Comparison of ENCODE assay signal across 11 cellular contexts in genomic region chr9:114370985-114371335, GRCh38. TPM values are rescaled to one million over a fixed set of nuclear protein-coding genes. Genes with fewer than 3 reads are reported as not detected.
DNase-seq lines count a peak whose midpoint lies in the region; ATAC-seq and TF ChIP-seq lines count a peak whose summit lies in the region.
"Had no signal": no experiment of that assay in that cellular context is flagged by ENCODE, and none has a peak within 500 bp of the region (broad histone marks: within the 10 kb centered on the region; RNA-seq: fewer than 3 reads in every experiment).

No MANE protein-coding gene starts in this region.

- H3K27me3 ChIP-seq in HUES6 (ENCODE audit: control insufficient read depth, insufficient read depth, low read length) (no peaks in the 10 kb centered on the region), WERI-Rb-1 (ENCODE audit: insufficient read depth, low read depth, severe bottlenecking) (no peaks in the 10 kb centered on the region), mammary epithelial cell (ENCODE audit: insufficient read depth, low read length) (no peaks in the 10 kb centered on the region)

- H2AFZ ChIP-seq in mammary epithelial cell (ENCODE audit: low read depth, low read length) = no peak overlapping the region

- DNase-seq in WERI-Rb-1 = peak; percentile 43
- no peak for DNase-seq in glutamatergic neuron
- DNase-seq in mammary epithelial cell = no peak
- no peak for DNase-seq in SIG-M5 (lab: John Stamatoyannopoulos, UW)
- DNase-seq in NCI-H526 treated with DMSO at 0.1 percent for 48 hours (lab: John Stamatoyannopoulos, UW) = no peak
- DNase-seq: activated T-cell treated with anti-CD3 and anti-CD28 coated beads, Interleukin-2, amount 50 U/mL, for 48 hours; SK-N-SH had no signal

- H3K4me3 Mint-ChIP-seq in glutamatergic neuron (ENCODE audit: unreplicated experiment) = peak overlapping the region; percentile 68

- H3K27me3 Mint-ChIP-seq in glutamatergic neuron (ENCODE audit: unreplicated experiment) = peaks cover 2% of the 10 kb centered on the region

- CTCF ChIA-PET in mammary epithelial cell (lab: Charles Lee; ENCODE audit: low non-redundant PET) = no interaction called here

- no peak for TF ChIP-seq CTCF in WERI-Rb-1 (IDR thresholded peaks at IDR 0.05; ENCODE audit: low read depth, low read length)
- no peak for TF ChIP-seq CTCF in glutamatergic neuron (IDR thresholded peaks at IDR 0.05; ENCODE audit: partially characterized antibody, unreplicated experiment)
- TF ChIP-seq CTCF in mammary epithelial cell (conservative IDR thresholded peaks at IDR 0.05 in 1 of 2, IDR thresholded peaks at IDR 0.05 in 1 of 2; ENCODE audit: extremely low read depth in 1 of 2, insufficient read depth in 1 of 2, low read depth in 1 of 2, low read length in 2 of 2) = no peak

- dilution Hi-C loops in mammary epithelial cell (cut with HindIII; ENCODE audit: low sequenced_read_pairs) = no loop called here

- H3K4me1 ChIP-seq in HUES6 (ENCODE audit: control insufficient read depth, insufficient read depth, low read length) (peaks cover 46% of the 10 kb centered on the region), mammary epithelial cell (ENCODE audit: insufficient read depth, low read length) (peaks cover 18% of the 10 kb centered on the region)

- H4K20me1 ChIP-seq in mammary epithelial cell (ENCODE audit: insufficient read depth, low read length) = no peaks in the 10 kb centered on the region

- in situ Hi-C loops in mammary epithelial cell (cut with MboI; ENCODE audit: low sequenced_read_pairs in 2 of 2) = no loop called here

- peak overlapping the region; percentile 19 for H3K9ac ChIP-seq in HUES6 (ENCODE audit: low read length)
- H3K9ac ChIP-seq in mammary epithelial cell (ENCODE audit: insufficient read depth, low read length) = no peak overlapping the region
- H3K9ac ChIP-seq: SK-N-SH had no signal

- peaks cover 5% of the 10 kb centered on the region for H3K9me3 Mint-ChIP-seq in glutamatergic neuron (ENCODE audit: unreplicated experiment)

- H3K4me3 ChIP-seq in HUES6 (ENCODE audit: low read depth, low read length) (no peak overlapping the region), WERI-Rb-1 (ENCODE audit: low read depth, low read length) (peak overlapping the region; percentile 14), skin epidermis (no peak overlapping the region), mammary epithelial cell (replicated peaks in 1 of 3; ENCODE audit: insufficient read depth in 1 of 3, low read depth in 2 of 3, low read length in 3 of 3) (no peak overlapping the region)

- 82% methylated on average over 4 of the region's 4 CpGs for WGBS in mammary epithelial cell (ENCODE audit: low coverage, missing lambda C conversion rate)

- peak overlapping the region; percentile 92 for H3K27ac Mint-ChIP-seq in glutamatergic neuron (ENCODE audit: unreplicated experiment)

- intact Hi-C loops in mammary epithelial cell (cut with micrococcal nuclease) = no loop called here

- H3K9me3 ChIP-seq in HUES6 (ENCODE audit: control insufficient read depth, insufficient read depth, low read depth, low read length) = no peaks in the 10 kb centered on the region
- H3K9me3 ChIP-seq in WERI-Rb-1 (ENCODE audit: severe bottlenecking) = no peaks in the 10 kb centered on the region
- no peaks in the 10 kb centered on the region for H3K9me3 ChIP-seq in mammary epithelial cell (replicated peaks; ENCODE audit: insufficient read depth, low read length)
- H3K9me3 ChIP-seq: SK-N-SH had no signal

- no TSS peak for BruUV-seq in mammary epithelial cell (replicated peaks; lab: Mats Ljungman, UMichigan)

- H3K4me1 Mint-ChIP-seq in glutamatergic neuron (ENCODE audit: low read depth, unreplicated experiment) = peaks cover 21% of the 10 kb centered on the region

- H3K36me3 Mint-ChIP-seq in glutamatergic neuron (ENCODE audit: unreplicated experiment) = no peaks in the 10 kb centered on the region

- ATAC-seq in GM18868 (IDR thresholded peaks at IDR 0.05; ENCODE audit: unreplicated experiment) = no peak

- no peak overlapping the region for H3K4me2 ChIP-seq in mammary epithelial cell (ENCODE audit: insufficient read depth, low read depth, low read length)
- H3K4me2 ChIP-seq: SK-N-SH had no signal

- H3K36me3 ChIP-seq in HUES6 (ENCODE audit: control insufficient read depth, insufficient read depth, low read length) = peaks cover 15% of the 10 kb centered on the region
- peaks cover 65% of the 10 kb centered on the region for H3K36me3 ChIP-seq in WERI-Rb-1
- H3K36me3 ChIP-seq in mammary epithelial cell (ENCODE audit: insufficient read depth, low read length) = no peaks in the 10 kb centered on the region

- no peaks in the 10 kb centered on the region for H3K79me2 ChIP-seq in mammary epithelial cell (ENCODE audit: insufficient read depth, low read length)

- H3K27ac ChIP-seq in HUES6 (ENCODE audit: low read depth, low read length) (peak overlapping the region; percentile 52), WERI-Rb-1 (peak overlapping the region; percentile 97), skin epidermis (peak overlapping the region in 16 of 21 experiments; percentile 22 to 96 (median 78)), mammary epithelial cell (ENCODE audit: insufficient read depth, low read depth, low read length) (no peak overlapping the region)

RNA-seq across cellular contexts. Expression of gene AKNA, which starts 16.8 kb away (rescaled TPM):
- total RNA-seq in glutamatergic neuron (ENCODE audit: unreplicated experiment) (32.6 TPM), mammary epithelial cell (1 to 10 TPM; 4.5 to 8.1 TPM)
- polyA plus RNA-seq in mammary epithelial cell = 2.8 TPM
- 6.4 TPM for polyA minus RNA-seq in mammary epithelial cell

RNA-seq across cellular contexts. Expression of gene ORM2, which starts 41.3 kb away (rescaled TPM):
- total RNA-seq in glutamatergic neuron (ENCODE audit: unreplicated experiment) = not detected
- not detected for total RNA-seq in mammary epithelial cell
- polyA plus RNA-seq in mammary epithelial cell = not detected
- polyA minus RNA-seq in mammary epithelial cell = not detected
- total RNA-seq: pulmonary artery endothelial cell had no signal
- polyA plus RNA-seq: SK-N-SH had no signal

RNA-seq across cellular contexts. Expression of gene ORM1, which starts 48.1 kb away (rescaled TPM):
- total RNA-seq in glutamatergic neuron (ENCODE audit: unreplicated experiment) (not detected), mammary epithelial cell (not detected)
- not detected for polyA plus RNA-seq in mammary epithelial cell
- polyA minus RNA-seq in mammary epithelial cell = not detected
- total RNA-seq: pulmonary artery endothelial cell had no signal
- polyA plus RNA-seq: SK-N-SH had no signal
